9 cellular contexts compared by ENCODE assay signal in genomic region chr3:46981932-46982471, GRCh38. TPM values are rescaled to one million over a fixed set of nuclear protein-coding genes. Genes with fewer than 3 reads are reported as not detected.
DNase-seq lines count a peak whose midpoint lies in the region; ATAC-seq, FAIRE-seq and TF ChIP-seq lines count a peak whose summit lies in the region.
"Had no signal": no experiment of that assay in that cellular context is flagged by ENCODE, and none has a peak within 500 bp of the region (broad histone marks: within the 10 kb centered on the region; RNA-seq: fewer than 3 reads in every experiment).

No MANE protein-coding gene starts in this region.

- 0 out of 2 replicates have a peak, but pooled peaks cover 2% of the 10 kb centered on the region for H3K79me1 ChIP-seq in H1 (ENCODE audit: low read depth, low read length)

- peaks cover 10% of the 10 kb centered on the region; the same call in 1 of the 2 replicates for H3K23me2 ChIP-seq in H1 (ENCODE audit: low read depth, low read length)

- H3K4me1 ChIP-seq in H1 (replicated peaks in 1 of 4; ENCODE audit: control insufficient read depth in 3 of 4, insufficient read depth in 4 of 4, low read length in 3 of 4) (peaks cover 3 to 27% (median 17%) of the 10 kb centered on the region in 4 experiments), mucosa of descending colon (ENCODE audit: low read depth) (peaks cover 51% of the 10 kb centered on the region)

- H2BK20ac ChIP-seq in H1 (ENCODE audit: low read length) = 0 out of 2 replicates have a peak overlapping the region, but pooled peaks have one; percentile 61

- TF ChIP-seq CTCF in C4-2B (conservative IDR thresholded peaks at IDR 0.05) (no peak), H1 (IDR thresholded peaks at IDR 0.05; ENCODE audit: control extremely low read depth in 1 of 3, insufficient read depth in 1 of 3, low read depth in 1 of 3, low read length in 3 of 3) (no peak), mucosa of descending colon (IDR thresholded peaks at IDR 0.05) (no peak)

- peak overlapping the region; percentile 26 for H3K27ac ChIP-seq in C4-2B
- H3K27ac ChIP-seq in H1 (ENCODE audit: low read depth, low read length) = no peak overlapping the region

- H3K9me3 ChIP-seq in H1 (ENCODE audit: insufficient read depth in 2 of 2, low read depth in 1 of 2, low read length in 1 of 2) = no peaks in the 10 kb centered on the region
- no peaks in the 10 kb centered on the region for H3K9me3 ChIP-seq in mucosa of descending colon

- no peak overlapping the region for H2BK12ac ChIP-seq in H1 (ENCODE audit: low read depth, low read length)

- H3K4me2 ChIP-seq in H1 (ENCODE audit: insufficient read depth in 1 of 2, low read depth in 2 of 2, low read length in 2 of 2) = peak overlapping the region; percentile 34 to 55

- H2AFZ ChIP-seq in H1 (ENCODE audit: low read length) = no peak overlapping the region

- no peak overlapping the region for H3K18ac ChIP-seq in H1 (ENCODE audit: extremely low read depth, low read length)

- DNase-seq in KBM-7 (peak; percentile 44), H1 (ENCODE audit: low read depth in 1 of 2, low spot score in 2 of 2) (no peak), mucosa of descending colon (peak; percentile 69 to 82 (median 78)), NCI-H1105 treated with DMSO at 0.1 percent for 48 hours (lab: John Stamatoyannopoulos, UW) (no peak), COLO829 (ENCODE audit: low spot score) (no peak), NCI-H187 treated with DMSO at 0.1 percent for 48 hours (lab: John Stamatoyannopoulos, UW) (no peak), NCI-H146 treated with DMSO at 0.1 percent for 48 hours (lab: John Stamatoyannopoulos, UW; ENCODE audit: unreplicated experiment) (no peak)
- DNase-seq: NCI-H82 had no signal

- intact Hi-C loops in mucosa of descending colon (cut with DNase I, micrococcal nuclease) = no loop called here

- peak overlapping the region; percentile 72; the same call in 1 of the 2 replicates for H2BK15ac ChIP-seq in H1 (ENCODE audit: low read length)

- no peak overlapping the region for H3K23ac ChIP-seq in H1 (ENCODE audit: insufficient read length)

- H4K20me1 ChIP-seq in H1 (replicated peaks in 1 of 2; ENCODE audit: control insufficient read depth in 1 of 2, insufficient read depth in 2 of 2, low read length in 2 of 2) = peaks cover 6 to 18% of the 10 kb centered on the region in 2 experiments

- no peak overlapping the region for H4K8ac ChIP-seq in H1 (ENCODE audit: extremely low read depth, insufficient read depth, low read length)

- H2BK5ac ChIP-seq in H1 (ENCODE audit: low read depth, low read length) = peak overlapping the region; percentile 75; the same call in 1 of the 2 replicates

- TF ChIP-seq EP300 in H1 (IDR thresholded peaks at IDR 0.05; ENCODE audit: borderline replicate concordance in 1 of 2, low read depth in 2 of 2, low read length in 2 of 2) = peak in 1 of 2 experiments; percentile 65; a peak in 1 of 3 replicates

- no peak overlapping the region for H3K14ac ChIP-seq in H1 (ENCODE audit: insufficient read length)

- H3K56ac ChIP-seq in H1 (replicated peaks; ENCODE audit: insufficient read length, low read depth, low read length) = no peak overlapping the region

- FAIRE-seq in H1 (lab: Jason Lieb, UNC) = no peak

- H3K36me3 ChIP-seq in H1 (ENCODE audit: control insufficient read depth in 2 of 4, insufficient read depth in 4 of 4, low read length in 3 of 4) (no peaks in the 10 kb centered on the region), mucosa of descending colon (ENCODE audit: low read depth) (no peaks in the 10 kb centered on the region)

- H3K4me3 ChIP-seq in H1 (ENCODE audit: extremely low read depth in 1 of 4, insufficient read depth in 2 of 4, low read depth in 3 of 4, low read length in 4 of 4) = peak overlapping the region in 3 of 4 experiments; percentile 3 to 22 (median 7); a peak in 3 of 8 replicates
- H3K4me3 ChIP-seq in mucosa of descending colon = no peak overlapping the region

- in situ Hi-C loops in KBM-7 (cut with MboI; ENCODE audit: low pct_unique_long_range_greater_than_20kb, low sequenced_read_pairs) = no loop called here

- no peak overlapping the region for H2AK5ac ChIP-seq in H1 (ENCODE audit: low read depth, low read length)

- H3K79me2 ChIP-seq in H1 (ENCODE audit: control insufficient read depth in 1 of 2, insufficient read depth in 2 of 2, low read length in 2 of 2) = peaks cover 0 to 4% of the 10 kb centered on the region in 2 experiments; a peak in 1 of 4 replicates

- peak overlapping the region in 1 of 4 experiments; percentile 24; a peak in 1 of 7 replicates for H3K9ac ChIP-seq in H1 (replicated peaks in 1 of 4; ENCODE audit: extremely low read depth in 1 of 4, low read depth in 3 of 4, low read length in 3 of 4)

- POLR2A ChIA-PET in H1 (lab: Charles Lee; ENCODE audit: partially characterized antibody) = interaction anchor here (0.5 to 2.7 kb wide), 12 partner anchors 8 to 398 kb away, joined by 3 to 10 read pairs (median 3); partner anchors contain the start of gene PTPN23

- CTCF ChIA-PET in H1 (lab: Charles Lee; ENCODE audit: partially characterized antibody) = interaction anchor here (0.7 to 13.0 kb wide), 13 partner anchors 10 to 388 kb away, joined by 3 to 130 read pairs (median 3); no protein-coding TSS in a partner anchor

- H4K5ac ChIP-seq in H1 (ENCODE audit: insufficient read length, low read depth, low read length) = no peak overlapping the region

- H3K27me3 ChIP-seq in H1 (replicated peaks in 1 of 4; ENCODE audit: control insufficient read depth in 3 of 4, extremely low read depth in 1 of 4, insufficient read depth in 3 of 4, low read length in 3 of 4) = peaks cover 0 to 13% (median 3%) of the 10 kb centered on the region in 4 experiments; a peak in 3 of 7 replicates

- ATAC-seq in mucosa of descending colon = peak; percentile 39

- TF ChIP-seq RAD21 in H1 (IDR thresholded peaks at IDR 0.05 in 1 of 2, conservative IDR thresholded peaks at IDR 0.05 in 1 of 2; ENCODE audit: low read depth in 2 of 2, low read length in 2 of 2) = peak in 1 of 2 experiments; percentile 2; a peak in 1 of 4 replicates

- H2BK120ac ChIP-seq in H1 (replicated peaks; ENCODE audit: low read depth, low read length) = no peak overlapping the region

- no peak for TF ChIP-seq POLR2A in H1 (IDR thresholded peaks at IDR 0.05; ENCODE audit: control extremely low read depth in 1 of 2, low read depth in 2 of 2, low read length in 2 of 2)

- WGBS in H1 (ENCODE audit: extremely low coverage in 1 of 2, insufficient coverage in 1 of 2, insufficient read length in 1 of 2, insufficient replicate concordance in 2 of 2, low coverage in 1 of 2, low lambda C conversion rate in 2 of 2, missing lambda C conversion rate in 1 of 2), 2 experiments = 35% methylated on average over 5 of the region's 5 CpGs; no CpG with 5 or more reads in 1 of the 2 experiments

- H3K4ac ChIP-seq in H1 (replicated peaks; ENCODE audit: insufficient read length, low read depth, low read length) = peak overlapping the region; percentile 80

- no peak overlapping the region for H4K91ac ChIP-seq in H1 (replicated peaks; ENCODE audit: insufficient read length, low read length)

TF ChIP-seq in H1, 55 proteins besides CTCF, POLR2A, EP300 and RAD21 (continues in another document):
- TF ChIP-seq NRF1 (IDR thresholded peaks at IDR 0.05; ENCODE audit: low read depth, low read length) (no peak), FOSL1 (IDR thresholded peaks at IDR 0.05; ENCODE audit: insufficient read depth, low read depth, low read length) (no peak), BACH1 (IDR thresholded peaks at IDR 0.05; ENCODE audit: low read length) (no peak), KDM1A (IDR thresholded peaks at IDR 0.05; ENCODE audit: borderline replicate concordance, low read length) (no peak), TEAD4 (IDR thresholded peaks at IDR 0.05; ENCODE audit: low read depth, low read length) (no peak), ZNF274 (IDR thresholded peaks at IDR 0.05; ENCODE audit: borderline replicate concordance, extremely low read depth, low read length) (no peak), JUN (IDR thresholded peaks at IDR 0.05; ENCODE audit: low read depth, low read length) (no peak), ATF2 (IDR thresholded peaks at IDR 0.05; ENCODE audit: low read length) (0 out of 2 replicates have a peak, but pooled peaks have one; percentile 49), CBX8 (IDR thresholded peaks at IDR 0.05; ENCODE audit: borderline replicate concordance, low read depth, low read length) (no peak)

RNA-seq across cellular contexts. Expression of gene NBEAL2, which starts 2.5 kb away (rescaled TPM):
- total RNA-seq in H1 (2021; fragmentation: NEBNext Ultra II Directional; extraction: Animal tissue kit (Norgen Biotek cat#: 25700)) = 45.8 and 46.9 TPM in 2 replicates
- 27.3 and 47.8 TPM in 2 replicates for polyA plus RNA-seq in H1 (2011; rRNA removed)
- polyA plus RNA-seq in H1 (2011; cell fraction: cytosol; rRNA removed) = 30.9 TPM
- polyA plus RNA-seq in H1 (2011; cell fraction: nucleus; rRNA removed) = 332 TPM
- 36.4 to 64.7 TPM (median 55.9 TPM) in 4 replicates for polyA plus RNA-seq in H1 (2012, experiment 1 of 2)
- 42.2 TPM for polyA plus RNA-seq in H1 (2012, experiment 2 of 2)
- 15.7 TPM for polyA plus RNA-seq in H1 (2013, experiment 1 of 2)
- 14.2 TPM for polyA plus RNA-seq in H1 (2013, experiment 2 of 2)
- polyA minus RNA-seq in H1 (2011; rRNA and poly(A)+ RNA removed) = 19.1 and 33.7 TPM in 2 replicates
- polyA minus RNA-seq in H1 (2011; cell fraction: cytosol; rRNA and poly(A)+ RNA removed) = 16.9 TPM
- 58.1 TPM for polyA minus RNA-seq in H1 (2011; cell fraction: nucleus; rRNA and poly(A)+ RNA removed)
- 10 to 100 TPM; 49.2 to 94.0 (median 53.7) TPM for total RNA-seq in mucosa of descending colon

RNA-seq across cellular contexts. Expression of gene CCDC12, which starts 5.5 kb away (rescaled TPM):
- 41.3 and 44.4 TPM in 2 replicates for total RNA-seq in H1 (2021; fragmentation: NEBNext Ultra II Directional; extraction: Animal tissue kit (Norgen Biotek cat#: 25700))
- polyA plus RNA-seq in H1 (2011; rRNA removed) = 29.5 and 41.5 TPM in 2 replicates
- 57.2 TPM for polyA plus RNA-seq in H1 (2011; cell fraction: cytosol; rRNA removed)
- polyA plus RNA-seq in H1 (2011; cell fraction: nucleus; rRNA removed) = 37.1 TPM
- 50.0 to 59.6 TPM (median 58.4 TPM) in 4 replicates for polyA plus RNA-seq in H1 (2012, experiment 1 of 2)
- polyA plus RNA-seq in H1 (2012, experiment 2 of 2) = 27.9 TPM
- polyA plus RNA-seq in H1 (2013, experiment 1 of 2) = 39.5 TPM
- 41.8 TPM for polyA plus RNA-seq in H1 (2013, experiment 2 of 2)
- polyA minus RNA-seq in H1 (2011; rRNA and poly(A)+ RNA removed) = 20.6 and 38.9 TPM in 2 replicates
- polyA minus RNA-seq in H1 (2011; cell fraction: cytosol; rRNA and poly(A)+ RNA removed) = 12.0 TPM
- 55.5 TPM for polyA minus RNA-seq in H1 (2011; cell fraction: nucleus; rRNA and poly(A)+ RNA removed)
- total RNA-seq in mucosa of descending colon = 10 to 100 TPM; 40.7 to 59.2 (median 45.0) TPM

Comparison
In these comparisons a context has a peak if more than half of its experiments do, and no peak if none do; other contexts are left out.
1. DNase-seq: peak in KBM-7 (single experiment) and mucosa of descending colon (3 of 3); none in H1 (0 of 2), NCI-H1105 treated with DMSO at 0.1 percent for 48 hours (single experiment), COLO829 (single experiment), NCI-H187 treated with DMSO at 0.1 percent for 48 hours (single experiment) and NCI-H146 treated with DMSO at 0.1 percent for 48 hours (single experiment).